In the genomic region with DNA sequence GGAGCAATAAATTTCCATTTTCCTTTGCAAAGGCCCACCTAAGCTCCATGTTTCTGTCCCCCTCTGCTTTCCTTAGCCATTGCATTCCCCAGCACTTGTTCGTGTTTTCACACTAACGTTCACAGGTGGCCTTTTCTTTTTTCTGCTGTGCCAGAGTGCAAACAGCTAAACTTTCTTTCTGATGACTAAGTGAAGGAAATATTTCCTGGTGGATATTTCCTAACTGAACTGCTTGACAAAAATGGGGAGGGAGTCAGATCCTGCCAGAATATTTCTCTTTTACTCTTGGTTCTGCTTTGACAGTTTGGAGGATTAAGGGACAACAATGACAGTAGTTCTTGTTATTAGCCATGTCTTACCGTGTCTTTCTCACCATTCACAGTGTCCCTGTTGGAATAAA, we compare ENCODE assay signal across 11 cellular contexts.
DNase-seq lines count a peak whose midpoint lies in the region; ATAC-seq and TF ChIP-seq lines count a peak whose summit lies in the region.
"Had no signal": no experiment of that assay in that cellular context is flagged by ENCODE, and none has a peak within 500 bp of the region (broad histone marks: within the 10 kb centered on the region; RNA-seq: fewer than 3 reads in every experiment).

No MANE protein-coding gene starts in this region.

- no peaks in the 10 kb centered on the region for H3K27me3 ChIP-seq in neural progenitor cell
- no peaks in the 10 kb centered on the region for H3K27me3 ChIP-seq in hepatocyte
- H3K27me3 ChIP-seq: dorsolateral prefrontal cortex had no signal

- peaks cover 12% of the 10 kb centered on the region for H3F3A ChIP-seq in neural progenitor cell (ENCODE audit: low read depth)

- no peak overlapping the region for H3K4me3 ChIP-seq in fibroblast of the aortic adventitia (ENCODE audit: low read depth, low read length)
- H3K4me3 ChIP-seq in neural progenitor cell, result no peak overlapping the region
- H3K4me3 ChIP-seq in hepatocyte, result no peak overlapping the region
- H3K4me3 ChIP-seq: dorsolateral prefrontal cortex had no signal

- H4K20me1 ChIP-seq in neural progenitor cell (ENCODE audit: low read depth) (no peaks in the 10 kb centered on the region), hepatocyte (ENCODE audit: insufficient read depth, poor library complexity, severe bottlenecking) (no peaks in the 10 kb centered on the region)

- H3K9me3 Mint-ChIP-seq in neural progenitor cell, result no peaks in the 10 kb centered on the region

- H3K9ac ChIP-seq in neural progenitor cell, result no peak overlapping the region

- H3K36me3 ChIP-seq in neural progenitor cell, result no peaks in the 10 kb centered on the region
- no peaks in the 10 kb centered on the region for H3K36me3 ChIP-seq in hepatocyte (replicated peaks; ENCODE audit: insufficient read depth, low read depth)

- no peaks in the 10 kb centered on the region for H3K36me3 Mint-ChIP-seq in neural progenitor cell

- H3K4me1 ChIP-seq in neural progenitor cell (peaks cover 12% of the 10 kb centered on the region), hepatocyte (ENCODE audit: insufficient read depth) (peaks cover 7% of the 10 kb centered on the region)

- peak; percentile 76 for DNase-seq in HCEC 1CT
- DNase-seq in fibroblast of the aortic adventitia (ENCODE audit: low read depth), result peak; percentile 74
- peak; percentile 22 for DNase-seq in stromal cell of bone marrow (ENCODE audit: low read depth)
- no peak for DNase-seq in neural progenitor cell (ENCODE audit: low spot score)
- DNase-seq in activated effector memory CD4-positive, alpha-beta T cell treated with anti-CD3 and anti-CD28 coated beads, Interleukin-2, amount 50 U/mL, for 16 hours, result no peak
- DNase-seq in NCI-H1417 treated with DMSO at 0.1 percent for 48 hours (lab: John Stamatoyannopoulos, UW), result no peak
- DNase-seq in hepatocyte (ENCODE audit: low spot score), result no peak
- DNase-seq: activated gamma-delta T cell, dorsolateral prefrontal cortex, NCI-H510A treated with DMSO at 0.1 percent for 48 hours had no signal

- no peak overlapping the region for H3K4me3 Mint-ChIP-seq in neural progenitor cell

- H2AFZ ChIP-seq in neural progenitor cell (replicated peaks) (no peak overlapping the region), hepatocyte (no peak overlapping the region)

- H3K4me2 ChIP-seq in neural progenitor cell, result no peak overlapping the region
- H3K4me2 ChIP-seq in hepatocyte, result no peak overlapping the region

- H3K9me3 ChIP-seq in neural progenitor cell (ENCODE audit: low read depth) (no peaks in the 10 kb centered on the region), hepatocyte (ENCODE audit: low read depth) (no peaks in the 10 kb centered on the region)

- H3K27me3 Mint-ChIP-seq in neural progenitor cell (ENCODE audit: insufficient read depth, low read depth), result peaks cover 2% of the 10 kb centered on the region

- TF ChIP-seq CTCF in fibroblast of the aortic adventitia (IDR thresholded peaks at IDR 0.05; ENCODE audit: insufficient read depth, low read length) (no peak), neural progenitor cell (IDR thresholded peaks at IDR 0.05) (no peak), hepatocyte (IDR thresholded peaks at IDR 0.05; ENCODE audit: poor library complexity) (no peak)

- WGBS in hepatocyte (ENCODE audit: low lambda C conversion rate, missing lambda C conversion rate), result 76% methylated on average over 3 of the region's 3 CpGs

- ATAC-seq in SK-N-SH treated with all-trans-retinoic acid at 6 μM for 48 hours, result peak; percentile 61

- H3K27ac ChIP-seq in neural progenitor cell (no peak overlapping the region), hepatocyte (no peak overlapping the region)
- H3K27ac ChIP-seq: dorsolateral prefrontal cortex had no signal

- H3K9me2 ChIP-seq in hepatocyte (replicated peaks; ENCODE audit: insufficient read depth), result no peaks in the 10 kb centered on the region

- H3K79me2 ChIP-seq in neural progenitor cell (ENCODE audit: low read depth) (no peaks in the 10 kb centered on the region), hepatocyte (no peaks in the 10 kb centered on the region)

- H3K4me1 Mint-ChIP-seq in neural progenitor cell, result peaks cover 4% of the 10 kb centered on the region

- H3K27ac Mint-ChIP-seq in neural progenitor cell, result no peak overlapping the region

TF ChIP-seq in SK-N-SH treated with all-trans-retinoic acid at 6 μM for 48 hours, 23 proteins besides CTCF, POLR2A, EP300 and RAD21:
- TF ChIP-seq CSDC2 (CRISPR knock-in tag; IDR thresholded peaks at IDR 0.05), result no peak
- TF ChIP-seq, protein P1, sequence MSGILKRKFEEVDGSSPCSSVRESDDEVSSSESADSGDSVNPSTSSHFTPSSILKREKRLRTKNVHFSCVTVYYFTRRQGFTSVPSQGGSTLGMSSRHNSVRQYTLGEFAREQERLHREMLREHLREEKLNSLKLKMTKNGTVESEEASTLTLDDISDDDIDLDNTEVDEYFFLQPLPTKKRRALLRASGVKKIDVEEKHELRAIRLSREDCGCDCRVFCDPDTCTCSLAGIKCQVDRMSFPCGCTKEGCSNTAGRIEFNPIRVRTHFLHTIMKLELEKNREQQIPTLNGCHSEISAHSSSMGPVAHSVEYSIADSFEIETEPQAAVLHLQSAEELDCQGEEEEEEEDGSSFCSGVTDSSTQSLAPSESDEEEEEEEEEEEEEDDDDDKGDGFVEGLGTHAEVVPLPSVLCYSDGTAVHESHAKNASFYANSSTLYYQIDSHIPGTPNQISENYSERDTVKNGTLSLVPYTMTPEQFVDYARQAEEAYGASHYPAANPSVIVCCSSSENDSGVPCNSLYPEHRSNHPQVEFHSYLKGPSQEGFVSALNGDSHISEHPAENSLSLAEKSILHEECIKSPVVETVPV (CRISPR knock-in tag; IDR thresholded peaks at IDR 0.05), result no peak
- TF ChIP-seq TOX (CRISPR knock-in tag; IDR thresholded peaks at IDR 0.05; ENCODE audit: borderline replicate concordance), result no peak
- TF ChIP-seq PPARA (CRISPR knock-in tag; IDR thresholded peaks at IDR 0.05; ENCODE audit: borderline replicate concordance), result no peak
- TF ChIP-seq ESRRG (CRISPR knock-in tag; IDR thresholded peaks at IDR 0.05), result no peak
- no peak for TF ChIP-seq ZNF565 (CRISPR knock-in tag; conservative IDR thresholded peaks at IDR 0.05; ENCODE audit: low read depth)
- no peak for TF ChIP-seq TCF4 (CRISPR knock-in tag; IDR thresholded peaks at IDR 0.05; ENCODE audit: borderline replicate concordance)
- TF ChIP-seq ZC3H10 (CRISPR knock-in tag; IDR thresholded peaks at IDR 0.05), result no peak
- no peak for TF ChIP-seq GLIS3 (CRISPR knock-in tag; IDR thresholded peaks at IDR 0.05)
- TF ChIP-seq ISL1 (CRISPR knock-in tag; IDR thresholded peaks at IDR 0.05), result no peak
- TF ChIP-seq, protein P2, sequence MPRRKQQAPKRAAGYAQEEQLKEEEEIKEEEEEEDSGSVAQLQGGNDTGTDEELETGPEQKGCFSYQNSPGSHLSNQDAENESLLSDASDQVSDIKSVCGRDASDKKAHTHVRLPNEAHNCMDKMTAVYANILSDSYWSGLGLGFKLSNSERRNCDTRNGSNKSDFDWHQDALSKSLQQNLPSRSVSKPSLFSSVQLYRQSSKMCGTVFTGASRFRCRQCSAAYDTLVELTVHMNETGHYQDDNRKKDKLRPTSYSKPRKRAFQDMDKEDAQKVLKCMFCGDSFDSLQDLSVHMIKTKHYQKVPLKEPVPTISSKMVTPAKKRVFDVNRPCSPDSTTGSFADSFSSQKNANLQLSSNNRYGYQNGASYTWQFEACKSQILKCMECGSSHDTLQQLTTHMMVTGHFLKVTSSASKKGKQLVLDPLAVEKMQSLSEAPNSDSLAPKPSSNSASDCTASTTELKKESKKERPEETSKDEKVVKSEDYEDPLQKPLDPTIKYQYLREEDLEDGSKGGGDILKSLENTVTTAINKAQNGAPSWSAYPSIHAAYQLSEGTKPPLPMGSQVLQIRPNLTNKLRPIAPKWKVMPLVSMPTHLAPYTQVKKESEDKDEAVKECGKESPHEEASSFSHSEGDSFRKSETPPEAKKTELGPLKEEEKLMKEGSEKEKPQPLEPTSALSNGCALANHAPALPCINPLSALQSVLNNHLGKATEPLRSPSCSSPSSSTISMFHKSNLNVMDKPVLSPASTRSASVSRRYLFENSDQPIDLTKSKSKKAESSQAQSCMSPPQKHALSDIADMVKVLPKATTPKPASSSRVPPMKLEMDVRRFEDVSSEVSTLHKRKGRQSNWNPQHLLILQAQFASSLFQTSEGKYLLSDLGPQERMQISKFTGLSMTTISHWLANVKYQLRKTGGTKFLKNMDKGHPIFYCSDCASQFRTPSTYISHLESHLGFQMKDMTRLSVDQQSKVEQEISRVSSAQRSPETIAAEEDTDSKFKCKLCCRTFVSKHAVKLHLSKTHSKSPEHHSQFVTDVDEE (CRISPR knock-in tag; IDR thresholded peaks at IDR 0.05), result no peak
- TF ChIP-seq, protein P3, sequence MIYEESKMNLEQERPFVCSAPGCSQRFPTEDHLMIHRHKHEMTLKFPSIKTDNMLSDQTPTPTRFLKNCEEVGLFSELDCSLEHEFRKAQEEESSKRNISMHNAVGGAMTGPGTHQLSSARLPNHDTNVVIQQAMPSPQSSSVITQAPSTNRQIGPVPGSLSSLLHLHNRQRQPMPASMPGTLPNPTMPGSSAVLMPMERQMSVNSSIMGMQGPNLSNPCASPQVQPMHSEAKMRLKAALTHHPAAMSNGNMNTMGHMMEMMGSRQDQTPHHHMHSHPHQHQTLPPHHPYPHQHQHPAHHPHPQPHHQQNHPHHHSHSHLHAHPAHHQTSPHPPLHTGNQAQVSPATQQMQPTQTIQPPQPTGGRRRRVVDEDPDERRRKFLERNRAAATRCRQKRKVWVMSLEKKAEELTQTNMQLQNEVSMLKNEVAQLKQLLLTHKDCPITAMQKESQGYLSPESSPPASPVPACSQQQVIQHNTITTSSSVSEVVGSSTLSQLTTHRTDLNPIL (CRISPR knock-in tag; IDR thresholded peaks at IDR 0.05; ENCODE audit: low read depth), result no peak
- no peak for TF ChIP-seq ARNTL (CRISPR knock-in tag; IDR thresholded peaks at IDR 0.05; ENCODE audit: borderline replicate concordance, low read depth)
- no peak for TF ChIP-seq OSR1 (CRISPR knock-in tag; IDR thresholded peaks at IDR 0.05)
- TF ChIP-seq SNAI2 (CRISPR knock-in tag; IDR thresholded peaks at IDR 0.05), result no peak
- no peak for TF ChIP-seq RARB (CRISPR knock-in tag; IDR thresholded peaks at IDR 0.05)
TF ChIP-seq in SK-N-SH treated with all-trans-retinoic acid at 6 μM for 48 hours: peak in this region for 0.

Comparison
In these comparisons a context has a peak if more than half of its experiments do, and no peak if none do; other contexts are left out.
1. DNase-seq: peak in HCEC 1CT (single experiment), fibroblast of the aortic adventitia (single experiment) and stromal cell of bone marrow (single experiment); none in neural progenitor cell (single experiment), activated effector memory CD4-positive, alpha-beta T cell treated with anti-CD3 and anti-CD28 coated beads, Interleukin-2, amount 50 U/mL, for 16 hours (single experiment), NCI-H1417 treated with DMSO at 0.1 percent for 48 hours (single experiment) and hepatocyte (single experiment).